22 cellular contexts compared by ENCODE assay signal in genomic region chr19:41974652-41975051, GRCh38. TPM values are rescaled to one million over a fixed set of nuclear protein-coding genes. Genes with fewer than 3 reads are reported as not detected.
DNase-seq lines count a peak whose midpoint lies in the region; ATAC-seq and TF ChIP-seq lines count a peak whose summit lies in the region.
"Had no signal": no experiment of that assay in that cellular context is flagged by ENCODE, and none has a peak within 500 bp of the region (broad histone marks: within the 10 kb centered on the region; RNA-seq: fewer than 3 reads in every experiment).

No MANE protein-coding gene starts in this region.

- H4K8ac ChIP-seq in neuronal stem cell (ENCODE audit: low read depth, low read length): no peak overlapping the region

- H3K9me3 ChIP-seq in neuronal stem cell (replicated peaks in 1 of 2; ENCODE audit: control insufficient read depth in 2 of 2, insufficient read depth in 1 of 2, low read depth in 1 of 2, low read length in 2 of 2): no peaks in the 10 kb centered on the region
- H3K9me3 ChIP-seq: BLaER1 had no signal

- H2BK12ac ChIP-seq in neuronal stem cell (ENCODE audit: low read length): peak overlapping the region; percentile 90

- H3K18ac ChIP-seq in neuronal stem cell (ENCODE audit: low read length): no peak overlapping the region

- no peaks in the 10 kb centered on the region for H3K79me1 ChIP-seq in neuronal stem cell (ENCODE audit: low read depth, low read length)

- H3K27ac ChIP-seq in neuronal stem cell (replicated peaks; ENCODE audit: low read length): no peak overlapping the region
- H3K27ac ChIP-seq: 22Rv1, BLaER1, C4-2B had no signal

- peak; percentile 40 for DNase-seq in Right ventricle myocardium inferior (ENCODE audit: missing footprints)
- no peak for DNase-seq in left ventricle myocardium superior
- peak; percentile 55 for DNase-seq in epithelial cell of esophagus (ENCODE audit: low read depth)
- no peak for DNase-seq in neuronal stem cell (ENCODE audit: low spot score)
- DNase-seq in epidermal melanocyte (ENCODE audit: insufficient read length, low spot score): no peak
- no peak for DNase-seq in amygdala (lab: John Stamatoyannopoulos, UW)
- DNase-seq in anterior cingulate cortex (lab: John Stamatoyannopoulos, UW): no peak
- DNase-seq: CD4-positive, CD25-positive, alpha-beta regulatory T cell; CD8-positive, alpha-beta memory T cell; DMS 273 treated with DMSO at 0.1 percent for 48 hours; DMS79; EL; GDM1; HFFc6 had no signal

- H2AFZ ChIP-seq in neuronal stem cell (ENCODE audit: low read length): no peak overlapping the region
- H2AFZ ChIP-seq: GM23338 had no signal

- no peak overlapping the region for H3K14ac ChIP-seq in neuronal stem cell (ENCODE audit: low read length)

- no peak overlapping the region for H3K4me2 ChIP-seq in neuronal stem cell (ENCODE audit: insufficient read depth, low read length, poor library complexity, severe bottlenecking)
- H3K4me2 ChIP-seq: BLaER1, GM23338 had no signal

- H3K4me3 ChIP-seq in epithelial cell of esophagus (ENCODE audit: low read length) (no peak overlapping the region), neuronal stem cell (ENCODE audit: low read length in 2 of 2) (no peak overlapping the region)
- H3K4me3 ChIP-seq: BLaER1, GM12878, GM23338 had no signal

- H3K36me3 ChIP-seq in neuronal stem cell (replicated peaks in 1 of 2; ENCODE audit: control insufficient read depth in 2 of 2, insufficient read depth in 2 of 2, low read length in 2 of 2): peaks cover 5% of the 10 kb centered on the region in 2 donors

- no peak for TF ChIP-seq CTCF in epithelial cell of esophagus (IDR thresholded peaks at IDR 0.05; ENCODE audit: insufficient read depth, low read depth, low read length, missing control alignments)

- H3K9ac ChIP-seq in neuronal stem cell (ENCODE audit: low read depth, low read length, poor library complexity): no peak overlapping the region
- H3K9ac ChIP-seq: BLaER1 had no signal

- no peaks in the 10 kb centered on the region for H3K4me1 ChIP-seq in neuronal stem cell (ENCODE audit: control insufficient read depth in 2 of 2, insufficient read depth in 1 of 2, low read depth in 1 of 2, low read length in 2 of 2)

- no peak for ATAC-seq in Right ventricle myocardium inferior
- ATAC-seq in left ventricle myocardium superior: no peak
- ATAC-seq: GM12878, GM23338, HCT116 had no signal

- WGBS in neuronal stem cell (ENCODE audit: extremely low coverage in 2 of 2, insufficient read length in 2 of 2, insufficient replicate concordance in 1 of 2), 2 donors: no CpG with 5 or more reads among the region's 8 CpGs

- no peak overlapping the region for H4K91ac ChIP-seq in neuronal stem cell (ENCODE audit: low read depth, low read length, poor library complexity)

- intact Hi-C loops in Right ventricle myocardium inferior (cut with DNase I): no loop called here
- intact Hi-C loops in left ventricle myocardium superior (cut with micrococcal nuclease): no loop called here

- no peaks in the 10 kb centered on the region for H3K27me3 ChIP-seq in neuronal stem cell (ENCODE audit: control insufficient read depth in 3 of 3, insufficient read depth in 3 of 3, low read depth in 1 of 3, low read length in 3 of 3)
- H3K27me3 ChIP-seq: BLaER1 had no signal

- H2AK5ac ChIP-seq in neuronal stem cell (ENCODE audit: low read depth, low read length): no peak overlapping the region

- no peak overlapping the region for H2BK5ac ChIP-seq in neuronal stem cell (ENCODE audit: low read length)

- no peak overlapping the region for H2BK120ac ChIP-seq in neuronal stem cell (ENCODE audit: low read depth, low read length)

- H3K4ac ChIP-seq in neuronal stem cell (ENCODE audit: low read length): no peak overlapping the region

- H2BK15ac ChIP-seq in neuronal stem cell (ENCODE audit: low read length): no peak overlapping the region

- no peak overlapping the region for H3K23ac ChIP-seq in neuronal stem cell (ENCODE audit: low read depth, low read length, poor library complexity)

RNA-seq across cellular contexts. Expression of gene RABAC1, which starts 15.5 kb away (rescaled TPM):
- 68.4 TPM for total RNA-seq in Right ventricle myocardium inferior
- total RNA-seq in left ventricle myocardium superior: 61.0 TPM
- 83.3 TPM for polyA plus RNA-seq in neuronal stem cell (2013, experiment 1 of 2)
- 90.0 TPM for polyA plus RNA-seq in neuronal stem cell (2013, experiment 2 of 2)

RNA-seq across cellular contexts. Expression of gene ATP1A3, which starts 19.4 kb away (rescaled TPM):
- total RNA-seq in Right ventricle myocardium inferior (342 TPM), left ventricle myocardium superior (416 TPM)
- polyA plus RNA-seq in neuronal stem cell (2013, experiment 1 of 2): 2.5 TPM
- 2.6 TPM for polyA plus RNA-seq in neuronal stem cell (2013, experiment 2 of 2)
- polyA plus RNA-seq: AG04450 had no signal

RNA-seq across cellular contexts. Expression of gene ERFL, which starts 46.4 kb away (rescaled TPM):
- total RNA-seq in Right ventricle myocardium inferior: not detected
- not detected for total RNA-seq in left ventricle myocardium superior
- 0.47 TPM for polyA plus RNA-seq in neuronal stem cell (2013, experiment 1 of 2)
- 0.44 TPM for polyA plus RNA-seq in neuronal stem cell (2013, experiment 2 of 2)
- total RNA-seq: H4 had no signal
- polyA plus RNA-seq: AG04450; CD4-positive, CD25-positive, alpha-beta regulatory T cell; CD8-positive, alpha-beta memory T cell; GM23338 had no signal

Comparison
In these comparisons a context has a peak if more than half of its experiments do, and no peak if none do; other contexts are left out.
1. DNase-seq: peak in Right ventricle myocardium inferior (single experiment) and epithelial cell of esophagus (single experiment); none in left ventricle myocardium superior (single experiment), neuronal stem cell (single experiment), epidermal melanocyte (single experiment), amygdala (0 of 56) and anterior cingulate cortex (0 of 58).